In the genomic region with DNA sequence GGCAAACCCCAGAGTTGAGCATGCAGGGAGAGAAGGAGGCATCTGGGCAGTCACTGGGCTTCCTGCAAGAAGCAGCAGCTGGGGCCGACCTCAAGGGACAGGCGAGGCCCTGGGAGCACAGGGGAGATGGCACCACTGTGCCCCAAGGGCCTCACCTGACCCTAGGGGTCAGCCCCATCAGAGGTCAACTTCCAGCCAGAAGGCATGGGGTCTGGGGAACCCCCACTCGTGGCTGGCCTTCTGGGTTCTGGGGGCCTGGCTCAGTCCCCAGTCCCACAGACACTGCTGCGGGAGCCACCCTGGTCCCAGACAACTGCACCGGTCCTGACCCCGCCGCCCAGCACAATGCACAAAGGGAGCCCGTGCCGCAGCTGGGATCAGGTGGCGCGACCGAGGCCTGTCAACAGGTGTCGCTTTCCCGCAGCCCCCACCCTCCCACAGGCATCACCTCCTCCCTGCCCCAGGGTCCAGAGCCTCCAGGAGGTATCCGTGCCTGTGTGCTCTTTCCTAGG, we compare ENCODE assay signal across 1 cellular context.
TF ChIP-seq lines count a peak whose summit lies in the region.

No MANE protein-coding gene starts in this region.

TF ChIP-seq in WTC11, 78 proteins besides CTCF, POLR2A, EP300 and RAD21 (continued from another document):
- TF ChIP-seq, protein P1, sequence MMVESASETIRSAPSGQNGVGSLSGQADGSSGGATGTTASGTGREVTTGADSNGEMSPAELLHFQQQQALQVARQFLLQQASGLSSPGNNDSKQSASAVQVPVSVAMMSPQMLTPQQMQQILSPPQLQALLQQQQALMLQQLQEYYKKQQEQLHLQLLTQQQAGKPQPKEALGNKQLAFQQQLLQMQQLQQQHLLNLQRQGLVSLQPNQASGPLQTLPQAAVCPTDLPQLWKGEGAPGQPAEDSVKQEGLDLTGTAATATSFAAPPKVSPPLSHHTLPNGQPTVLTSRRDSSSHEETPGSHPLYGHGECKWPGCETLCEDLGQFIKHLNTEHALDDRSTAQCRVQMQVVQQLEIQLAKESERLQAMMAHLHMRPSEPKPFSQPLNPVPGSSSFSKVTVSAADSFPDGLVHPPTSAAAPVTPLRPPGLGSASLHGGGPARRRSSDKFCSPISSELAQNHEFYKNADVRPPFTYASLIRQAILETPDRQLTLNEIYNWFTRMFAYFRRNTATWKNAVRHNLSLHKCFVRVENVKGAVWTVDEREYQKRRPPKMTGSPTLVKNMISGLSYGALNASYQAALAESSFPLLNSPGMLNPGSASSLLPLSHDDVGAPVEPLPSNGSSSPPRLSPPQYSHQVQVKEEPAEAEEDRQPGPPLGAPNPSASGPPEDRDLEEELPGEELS (CRISPR knock-in tag; IDR thresholded peaks at IDR 0.05) = no peak
- TF ChIP-seq ZBTB21 (CRISPR knock-in tag; IDR thresholded peaks at IDR 0.05; ENCODE audit: borderline replicate concordance) = no peak
- TF ChIP-seq MYBL2 (CRISPR knock-in tag; IDR thresholded peaks at IDR 0.05) = no peak
- no peak for TF ChIP-seq EMX1 (CRISPR knock-in tag; IDR thresholded peaks at IDR 0.05)
- TF ChIP-seq, protein P2, sequence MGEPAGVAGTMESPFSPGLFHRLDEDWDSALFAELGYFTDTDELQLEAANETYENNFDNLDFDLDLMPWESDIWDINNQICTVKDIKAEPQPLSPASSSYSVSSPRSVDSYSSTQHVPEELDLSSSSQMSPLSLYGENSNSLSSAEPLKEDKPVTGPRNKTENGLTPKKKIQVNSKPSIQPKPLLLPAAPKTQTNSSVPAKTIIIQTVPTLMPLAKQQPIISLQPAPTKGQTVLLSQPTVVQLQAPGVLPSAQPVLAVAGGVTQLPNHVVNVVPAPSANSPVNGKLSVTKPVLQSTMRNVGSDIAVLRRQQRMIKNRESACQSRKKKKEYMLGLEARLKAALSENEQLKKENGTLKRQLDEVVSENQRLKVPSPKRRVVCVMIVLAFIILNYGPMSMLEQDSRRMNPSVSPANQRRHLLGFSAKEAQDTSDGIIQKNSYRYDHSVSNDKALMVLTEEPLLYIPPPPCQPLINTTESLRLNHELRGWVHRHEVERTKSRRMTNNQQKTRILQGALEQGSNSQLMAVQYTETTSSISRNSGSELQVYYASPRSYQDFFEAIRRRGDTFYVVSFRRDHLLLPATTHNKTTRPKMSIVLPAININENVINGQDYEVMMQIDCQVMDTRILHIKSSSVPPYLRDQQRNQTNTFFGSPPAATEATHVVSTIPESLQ (CRISPR knock-in tag; IDR thresholded peaks at IDR 0.05) = no peak
- no peak for TF ChIP-seq TP53 (CRISPR knock-in tag; IDR thresholded peaks at IDR 0.05)
